8 cellular contexts compared by ENCODE assay signal in the genomic region with DNA sequence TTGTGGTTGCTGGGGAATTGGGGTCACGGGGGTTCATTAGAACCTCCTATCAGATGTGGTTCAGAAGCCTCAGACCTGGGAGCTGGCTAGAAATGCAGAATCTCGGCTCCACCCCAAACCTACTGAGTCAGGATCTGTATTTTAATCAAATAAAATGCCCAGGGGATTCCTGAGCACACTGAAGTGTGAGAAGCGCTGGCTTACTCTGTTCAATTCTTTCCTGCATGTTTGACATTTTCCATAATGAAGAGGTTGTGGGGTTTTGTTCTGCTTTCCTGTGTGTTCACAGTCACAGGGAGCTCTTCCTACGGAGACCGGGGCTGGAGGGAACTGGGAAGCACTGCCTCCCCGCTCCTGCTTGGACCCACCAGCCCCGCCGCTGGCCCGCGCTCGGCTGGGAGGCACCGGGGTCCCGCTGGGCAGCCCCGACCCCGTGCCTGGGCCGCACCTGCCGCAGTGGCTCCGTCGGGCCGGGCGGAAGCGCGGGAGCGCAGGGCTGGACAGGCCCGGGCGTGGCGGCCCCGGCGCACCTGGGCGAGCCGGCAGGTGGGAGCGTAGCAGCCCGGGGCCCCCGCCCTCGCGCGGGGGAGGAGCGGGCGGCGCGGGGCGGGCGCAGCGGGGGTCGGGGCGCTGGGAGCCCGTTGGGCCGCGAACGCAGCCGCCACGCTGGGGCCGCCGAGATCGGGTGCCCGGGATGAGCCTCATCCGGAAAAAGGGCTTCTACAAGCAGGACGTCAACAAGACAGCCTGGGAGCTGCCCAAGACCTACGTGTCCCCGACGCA. TPM values are rescaled to one million over a fixed set of nuclear protein-coding genes. Genes with fewer than 3 reads are reported as not detected.
DNase-seq lines count a peak whose midpoint lies in the region; ATAC-seq and TF ChIP-seq lines count a peak whose summit lies in the region.

A gene (plus strand): TSS at position 625 of the 783 bp plus-strand sequence. CDS start 70 bp downstream, at position 695.

- no peaks in the 10 kb centered on the region for H3F3A ChIP-seq in neural cell (ENCODE audit: insufficient read depth, low read length, poor library complexity, severe bottlenecking)

- H2AFZ ChIP-seq in neural cell (ENCODE audit: low read depth, low read length), result no peak within 1 kb of the TSS

- TF ChIP-seq EP300 in neural cell (conservative IDR thresholded peaks at IDR 0.05; ENCODE audit: poor library complexity, severe bottlenecking), result no peak

- no peak for TF ChIP-seq RAD21 in neural cell (conservative IDR thresholded peaks at IDR 0.05)

- H4K20me1 ChIP-seq in neural cell (ENCODE audit: insufficient read depth), result no peaks in the 10 kb centered on the region

- H3K79me2 ChIP-seq in neural cell (replicated peaks; ENCODE audit: insufficient read depth, low read length), result no peaks in the 10 kb centered on the region

- peak within 1 kb of the TSS; percentile 86 for H3K4me3 Mint-ChIP-seq in activated B cell treated with CpG ODN at 0.5 μM for 24 hours

- no peaks in the 10 kb centered on the region for H3K9me3 Mint-ChIP-seq in activated B cell treated with CpG ODN at 0.5 μM for 24 hours

- peaks cover 18% of the 10 kb centered on the region for H3K27me3 ChIP-seq in neural cell (ENCODE audit: insufficient read depth, low read depth, low read length)

- H3K36me3 Mint-ChIP-seq in activated B cell treated with CpG ODN at 0.5 μM for 24 hours (ENCODE audit: low read depth), result peaks cover 17% of the 10 kb centered on the region

- POLR2A ChIA-PET in activated B cell treated with CpG ODN at 0.5 μM for 24 hours (lab: Charles Lee), result interaction anchor here (0.5 to 3.3 kb wide), 6 partner anchors 9 to 309 kb away, joined by 3 to 46 read pairs (median 8); a partner anchor contains a TSS

- H3K27me3 Mint-ChIP-seq in activated B cell treated with CpG ODN at 0.5 μM for 24 hours, result no peaks in the 10 kb centered on the region

- H3K9ac ChIP-seq in neural cell (ENCODE audit: low read length), result no peak within 1 kb of the TSS

- intact Hi-C loops in activated B cell treated with CpG ODN at 0.5 μM for 24 hours (cut with micrococcal nuclease), result loop anchor here (2.0 kb wide), 3 partner anchors 13 to 67 kb away; a partner anchor contains a TSS

- TF ChIP-seq CTCF in activated B cell treated with CpG ODN at 0.5 μM for 24 hours (IDR thresholded peaks at IDR 0.05) (no peak), neural cell (IDR thresholded peaks at IDR 0.05; ENCODE audit: poor library complexity, severe bottlenecking) (no peak)

- H3K9me2 ChIP-seq in neural cell (ENCODE audit: insufficient read depth, low read length), result no peaks in the 10 kb centered on the region

- peak within 1 kb of the TSS; percentile 85 for H3K27ac Mint-ChIP-seq in activated B cell treated with CpG ODN at 0.5 μM for 24 hours

- in situ Hi-C loops in ACHN (cut with HindIII; ENCODE audit: low pct_ligation_motif_present, low pct_unique_long_range_greater_than_20kb, low sequenced_read_pairs), result no loop called here

- H3K27ac ChIP-seq in epithelial cell of prostate (peak within 1 kb of the TSS; percentile 87), neural cell (ENCODE audit: low read length) (no peak within 1 kb of the TSS)

- peaks cover 40% of the 10 kb centered on the region for H3K4me1 Mint-ChIP-seq in activated B cell treated with CpG ODN at 0.5 μM for 24 hours

- H3K36me3 ChIP-seq in neural cell (ENCODE audit: insufficient read depth, low read length), result no peaks in the 10 kb centered on the region

- H3K4me2 ChIP-seq in neural cell (ENCODE audit: low read length), result peak within 1 kb of the TSS; percentile 30

- H3K4me3 ChIP-seq in neural cell (ENCODE audit: low read length), result peak within 1 kb of the TSS; percentile 50

- peak; percentile 58 for ATAC-seq in activated B cell treated with CpG ODN at 0.5 μM for 24 hours (ENCODE audit: low read depth)

- no peaks in the 10 kb centered on the region for H3K9me3 ChIP-seq in neural cell (ENCODE audit: low read length)

- DNase-seq in ACHN, result peak; percentile 48
- DNase-seq in HPDE6-E6E7 (ENCODE audit: extremely low spot score), result peak; percentile 53
- peak; percentile 50 for DNase-seq in activated B cell treated with CpG ODN at 0.5 μM for 24 hours
- DNase-seq in epithelial cell of prostate (ENCODE audit: low read depth, low spot score), result no peak
- DNase-seq in anterior cingulate cortex (lab: John Stamatoyannopoulos, UW), result no peak
- no peak for DNase-seq in effector CD8-positive, alpha-beta T cell (lab: John Stamatoyannopoulos, UW)
- DNase-seq in AG08396 (ENCODE audit: low spot score), result no peak

- CTCF ChIA-PET in activated B cell treated with CpG ODN at 0.5 μM for 24 hours (lab: Charles Lee), result interaction anchor here (1.1 to 2.8 kb wide), 4 partner anchors 9 to 54 kb away, joined by 3 to 17 read pairs (median 4); no protein-coding TSS in a partner anchor

TF ChIP-seq in neural cell, 6 proteins besides CTCF, POLR2A, EP300 and RAD21:
- TF ChIP-seq, protein P1, sequence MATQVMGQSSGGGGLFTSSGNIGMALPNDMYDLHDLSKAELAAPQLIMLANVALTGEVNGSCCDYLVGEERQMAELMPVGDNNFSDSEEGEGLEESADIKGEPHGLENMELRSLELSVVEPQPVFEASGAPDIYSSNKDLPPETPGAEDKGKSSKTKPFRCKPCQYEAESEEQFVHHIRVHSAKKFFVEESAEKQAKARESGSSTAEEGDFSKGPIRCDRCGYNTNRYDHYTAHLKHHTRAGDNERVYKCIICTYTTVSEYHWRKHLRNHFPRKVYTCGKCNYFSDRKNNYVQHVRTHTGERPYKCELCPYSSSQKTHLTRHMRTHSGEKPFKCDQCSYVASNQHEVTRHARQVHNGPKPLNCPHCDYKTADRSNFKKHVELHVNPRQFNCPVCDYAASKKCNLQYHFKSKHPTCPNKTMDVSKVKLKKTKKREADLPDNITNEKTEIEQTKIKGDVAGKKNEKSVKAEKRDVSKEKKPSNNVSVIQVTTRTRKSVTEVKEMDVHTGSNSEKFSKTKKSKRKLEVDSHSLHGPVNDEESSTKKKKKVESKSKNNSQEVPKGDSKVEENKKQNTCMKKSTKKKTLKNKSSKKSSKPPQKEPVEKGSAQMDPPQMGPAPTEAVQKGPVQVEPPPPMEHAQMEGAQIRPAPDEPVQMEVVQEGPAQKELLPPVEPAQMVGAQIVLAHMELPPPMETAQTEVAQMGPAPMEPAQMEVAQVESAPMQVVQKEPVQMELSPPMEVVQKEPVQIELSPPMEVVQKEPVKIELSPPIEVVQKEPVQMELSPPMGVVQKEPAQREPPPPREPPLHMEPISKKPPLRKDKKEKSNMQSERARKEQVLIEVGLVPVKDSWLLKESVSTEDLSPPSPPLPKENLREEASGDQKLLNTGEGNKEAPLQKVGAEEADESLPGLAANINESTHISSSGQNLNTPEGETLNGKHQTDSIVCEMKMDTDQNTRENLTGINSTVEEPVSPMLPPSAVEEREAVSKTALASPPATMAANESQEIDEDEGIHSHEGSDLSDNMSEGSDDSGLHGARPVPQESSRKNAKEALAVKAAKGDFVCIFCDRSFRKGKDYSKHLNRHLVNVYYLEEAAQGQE (IDR thresholded peaks at IDR 0.05; ENCODE audit: borderline replicate concordance), result no peak
- TF ChIP-seq MXI1 (conservative IDR thresholded peaks at IDR 0.05; ENCODE audit: poor library complexity, severe bottlenecking), result no peak
- no peak for TF ChIP-seq SMC3 (conservative IDR thresholded peaks at IDR 0.05; ENCODE audit: poor library complexity)
- TF ChIP-seq EZH2 (IDR thresholded peaks at IDR 0.05; ENCODE audit: borderline replicate concordance, insufficient read depth, low read length, poor library complexity, severe bottlenecking), result no peak
- TF ChIP-seq TAF1 (IDR thresholded peaks at IDR 0.05; ENCODE audit: low read depth), result no peak
- TF ChIP-seq POLR2AphosphoS5 (IDR thresholded peaks at IDR 0.05), result no peak
TF ChIP-seq in neural cell: peak in this region for 0.

RNA-seq across cellular contexts. Expression of the gene that starts here (rescaled TPM):
- 20.1 and 22.7 TPM in 2 replicates for total RNA-seq in activated B cell treated with CpG ODN at 0.5 μM for 24 hours
- polyA plus RNA-seq in neural cell, result 1.4 and 1.8 TPM in 2 replicates
- 1.7 TPM in 2 replicates for polyA minus RNA-seq in neural cell

Comparison
In these comparisons a context has a peak if more than half of its experiments do, and no peak if none do; other contexts are left out.
1. DNase-seq: peak in ACHN (single experiment), HPDE6-E6E7 (single experiment) and activated B cell treated with CpG ODN at 0.5 μM for 24 hours (single experiment); none in epithelial cell of prostate (single experiment), anterior cingulate cortex (0 of 58), effector CD8-positive, alpha-beta T cell (single experiment) and AG08396 (single experiment).